In genomic region chr1:156897078-156897825, GRCh38 we compare ENCODE assay signal across 10 cellular contexts. TPM values are rescaled to one million over a fixed set of nuclear protein-coding genes. Genes with fewer than 3 reads are reported as not detected.
DNase-seq lines count a peak whose midpoint lies in the region; ATAC-seq and TF ChIP-seq lines count a peak whose summit lies in the region.
"Had no signal": no experiment of that assay in that cellular context is flagged by ENCODE, and none has a peak within 500 bp of the region (broad histone marks: within the 10 kb centered on the region; RNA-seq: fewer than 3 reads in every experiment).

No MANE protein-coding gene starts in this region.

- POLR2A ChIA-PET in activated CD4-positive, alpha-beta memory T cell treated with anti-CD3 and anti-CD28 coated beads for 36 hours (lab: Charles Lee) = no interaction called here

- no peak overlapping the region for H3K27ac Mint-ChIP-seq in glutamatergic neuron (ENCODE audit: unreplicated experiment)
- no peak overlapping the region for H3K27ac Mint-ChIP-seq in activated CD4-positive, alpha-beta memory T cell treated with anti-CD3 and anti-CD28 coated beads for 36 hours
- H3K27ac Mint-ChIP-seq: naive B cell had no signal

- TF ChIP-seq CTCF in HFF-Myc (IDR thresholded peaks at IDR 0.05; ENCODE audit: low read depth, low read length, missing control alignments) (no peak), adrenal gland (IDR thresholded peaks at IDR 0.05) (no peak), hepatocyte (IDR thresholded peaks at IDR 0.05; ENCODE audit: poor library complexity) (no peak), glutamatergic neuron (IDR thresholded peaks at IDR 0.05; ENCODE audit: partially characterized antibody, unreplicated experiment) (no peak)

- H3K9me3 Mint-ChIP-seq in glutamatergic neuron (ENCODE audit: unreplicated experiment) = peaks cover 3% of the 10 kb centered on the region
- H3K9me3 Mint-ChIP-seq in activated CD4-positive, alpha-beta memory T cell treated with anti-CD3 and anti-CD28 coated beads for 36 hours = no peaks in the 10 kb centered on the region
- H3K9me3 Mint-ChIP-seq: naive B cell had no signal

- no peak overlapping the region for H2AFZ ChIP-seq in hepatocyte

- no peak overlapping the region for H3K4me3 Mint-ChIP-seq in glutamatergic neuron (ENCODE audit: unreplicated experiment)
- H3K4me3 Mint-ChIP-seq in activated CD4-positive, alpha-beta memory T cell treated with anti-CD3 and anti-CD28 coated beads for 36 hours = no peak overlapping the region
- H3K4me3 Mint-ChIP-seq: naive B cell had no signal

- H3K9me3 ChIP-seq in adrenal gland (replicated peaks in 1 of 3) (no peaks in the 10 kb centered on the region), hepatocyte (ENCODE audit: low read depth) (no peaks in the 10 kb centered on the region)

- no peak for DNase-seq in HFF-Myc (ENCODE audit: extremely low read depth, low read depth)
- DNase-seq in adrenal gland = no peak
- no peak for DNase-seq in hepatocyte (ENCODE audit: low spot score)
- no peak for DNase-seq in glutamatergic neuron
- DNase-seq in posterior vena cava (ENCODE audit: low spot score) = no peak
- DNase-seq in activated CD4-positive, alpha-beta memory T cell treated with anti-CD3 and anti-CD28 coated beads for 36 hours = no peak
- DNase-seq: naive B cell, NCI-H1417 treated with DMSO at 0.1 percent for 48 hours had no signal

- CTCF ChIA-PET in activated CD4-positive, alpha-beta memory T cell treated with anti-CD3 and anti-CD28 coated beads for 36 hours (lab: Charles Lee) = interaction anchor here (0.8 to 1.9 kb wide), 4 partner anchors 8 to 31 kb away, joined by 3 to 9 read pairs (median 3); no protein-coding TSS in a partner anchor

- H3K4me3 ChIP-seq in HFF-Myc (replicated peaks; ENCODE audit: low read depth, low read length) (peak overlapping the region; percentile 17), adrenal gland (no peak overlapping the region), hepatocyte (no peak overlapping the region)

- intact Hi-C loops in adrenal gland (cut with DNase I) = no loop called here
- intact Hi-C loops in posterior vena cava (cut with DNase I) = no loop called here
- intact Hi-C loops in activated CD4-positive, alpha-beta memory T cell treated with anti-CD3 and anti-CD28 coated beads for 36 hours (cut with micrococcal nuclease) = loop anchor here (10.0 kb wide), 1 partner anchor 212 kb away; no protein-coding TSS in a partner anchor

- H3K9me2 ChIP-seq in hepatocyte (replicated peaks; ENCODE audit: insufficient read depth) = no peaks in the 10 kb centered on the region

- no peaks in the 10 kb centered on the region for H3K36me3 Mint-ChIP-seq in glutamatergic neuron (ENCODE audit: unreplicated experiment)
- no peaks in the 10 kb centered on the region for H3K36me3 Mint-ChIP-seq in activated CD4-positive, alpha-beta memory T cell treated with anti-CD3 and anti-CD28 coated beads for 36 hours
- H3K36me3 Mint-ChIP-seq: naive B cell had no signal

- H4K20me1 ChIP-seq in hepatocyte (ENCODE audit: insufficient read depth, poor library complexity, severe bottlenecking) = no peaks in the 10 kb centered on the region

- TF ChIP-seq POLR2A in adrenal gland (IDR thresholded peaks at IDR 0.05) = no peak

- H3K4me2 ChIP-seq in hepatocyte = no peak overlapping the region

- peaks cover 6% of the 10 kb centered on the region for H3K4me1 Mint-ChIP-seq in glutamatergic neuron (ENCODE audit: low read depth, unreplicated experiment)
- H3K4me1 Mint-ChIP-seq in activated CD4-positive, alpha-beta memory T cell treated with anti-CD3 and anti-CD28 coated beads for 36 hours (ENCODE audit: low read depth) = peaks cover 6% of the 10 kb centered on the region

- no peak for ATAC-seq in HG03135 (IDR thresholded peaks at IDR 0.05; ENCODE audit: unreplicated experiment)

- 69 to 71% (median 71%) methylated on average over 9 to 14 of the region's 14 CpGs for WGBS in adrenal gland, 4 donors
- WGBS in hepatocyte (ENCODE audit: low lambda C conversion rate, missing lambda C conversion rate) = 79% methylated on average over 14 of the region's 14 CpGs

- no peaks in the 10 kb centered on the region for H3K36me3 ChIP-seq in adrenal gland (replicated peaks in 1 of 2)
- no peaks in the 10 kb centered on the region for H3K36me3 ChIP-seq in hepatocyte (replicated peaks; ENCODE audit: insufficient read depth, low read depth)

- H3K27me3 ChIP-seq in adrenal gland = peaks cover 8% of the 10 kb centered on the region
- H3K27me3 ChIP-seq in hepatocyte = peaks cover 19% of the 10 kb centered on the region

- H3K27ac ChIP-seq in adrenal gland (peak overlapping the region in 4 of 5 donors; percentile 24 to 90 (median 69)), hepatocyte (peak overlapping the region; percentile 60), temporal lobe (ENCODE audit: low read depth, low read length) (peak overlapping the region; percentile 56)

- H3K4me1 ChIP-seq in adrenal gland (replicated peaks in 1 of 2) (peaks cover 0 to 28% of the 10 kb centered on the region in 2 donors), hepatocyte (ENCODE audit: insufficient read depth) (peaks cover 5% of the 10 kb centered on the region)

- peaks cover 21% of the 10 kb centered on the region for H3K27me3 Mint-ChIP-seq in glutamatergic neuron (ENCODE audit: unreplicated experiment)
- peaks cover 41% of the 10 kb centered on the region for H3K27me3 Mint-ChIP-seq in activated CD4-positive, alpha-beta memory T cell treated with anti-CD3 and anti-CD28 coated beads for 36 hours

- no peaks in the 10 kb centered on the region for H3K79me2 ChIP-seq in hepatocyte

RNA-seq across cellular contexts. Expression of gene PEAR1, which starts 3.7 kb away (rescaled TPM):
- total RNA-seq in adrenal gland = 10 to 100 TPM in 5 of 8 donors, 1 to 10 TPM in 3; 4.7 to 31.1 (median 12.8) TPM
- polyA plus RNA-seq in adrenal gland = 10 to 100 TPM in 1 of 3 donors, 1 to 10 TPM in 2; 4.2 to 15.1 (median 6.2) TPM
- 5.3 and 6.1 TPM in 2 replicates for total RNA-seq in hepatocyte
- polyA plus RNA-seq in hepatocyte = 6.3 and 7.3 TPM in 2 replicates
- total RNA-seq in temporal lobe = 0.98 TPM
- 1.2 TPM for total RNA-seq in glutamatergic neuron (ENCODE audit: unreplicated experiment)
- 10 to 100 TPM; 14.5 to 14.6 TPM for total RNA-seq in posterior vena cava
- total RNA-seq in activated CD4-positive, alpha-beta memory T cell treated with anti-CD3 and anti-CD28 coated beads for 36 hours = not detected

RNA-seq across cellular contexts. Expression of gene LRRC71, which starts 23.2 kb away (rescaled TPM):
- under 1 TPM in 4 of 8 donors, not detected in 4; 0.11 to 0.39 (median 0.23) TPM for total RNA-seq in adrenal gland
- polyA plus RNA-seq in adrenal gland = 1 to 10 TPM in 2 of 3 donors, under 1 TPM in 1; 0.20 to 4.6 (median 1.2) TPM
- not detected in 2 replicates for total RNA-seq in hepatocyte
- not detected in 2 replicates for polyA plus RNA-seq in hepatocyte
- 0.25 TPM for total RNA-seq in temporal lobe
- not detected for total RNA-seq in glutamatergic neuron (ENCODE audit: unreplicated experiment)
- not detected for total RNA-seq in posterior vena cava
- not detected for total RNA-seq in activated CD4-positive, alpha-beta memory T cell treated with anti-CD3 and anti-CD28 coated beads for 36 hours

RNA-seq across cellular contexts. Expression of gene NTRK1, which starts 36.6 kb away (rescaled TPM):
- 10 to 100 TPM in 1 of 8 donors, 1 to 10 TPM in 2, under 1 TPM in 4, not detected in 1; 0.26 to 11.2 (median 0.78) TPM for total RNA-seq in adrenal gland
- 10 to 100 TPM in 2 of 3 donors, 1 to 10 TPM in 1; 1.1 to 22.6 (median 13.6) TPM for polyA plus RNA-seq in adrenal gland
- total RNA-seq in hepatocyte = 0.13 TPM in 1 of 2 replicates, not detected in the other
- not detected in 2 replicates for polyA plus RNA-seq in hepatocyte
- 0.25 TPM for total RNA-seq in temporal lobe
- 296 TPM for total RNA-seq in glutamatergic neuron (ENCODE audit: unreplicated experiment)
- 1 to 10 TPM; 3.5 to 3.9 TPM for total RNA-seq in posterior vena cava
- total RNA-seq in activated CD4-positive, alpha-beta memory T cell treated with anti-CD3 and anti-CD28 coated beads for 36 hours = 1 to 10 TPM; 6.4 to 6.7 TPM

RNA-seq across cellular contexts. Expression of gene INSRR, which starts 38.3 kb away (rescaled TPM):
- total RNA-seq in adrenal gland = 1 to 10 TPM in 1 of 8 donors, under 1 TPM in 5, not detected in 2; 0.04 to 1.3 (median 0.25) TPM
- 1 to 10 TPM in 2 of 3 donors, under 1 TPM in 1; 0.22 to 8.7 (median 1.5) TPM for polyA plus RNA-seq in adrenal gland
- total RNA-seq in hepatocyte = not detected in 2 replicates
- not detected in 2 replicates for polyA plus RNA-seq in hepatocyte
- 0.25 TPM for total RNA-seq in temporal lobe
- 6.9 TPM for total RNA-seq in glutamatergic neuron (ENCODE audit: unreplicated experiment)
- total RNA-seq in posterior vena cava = under 1 TPM; 0.19 to 0.23 TPM
- total RNA-seq in activated CD4-positive, alpha-beta memory T cell treated with anti-CD3 and anti-CD28 coated beads for 36 hours = under 1 TPM; 0.05 to 0.14 TPM

Comparison
In these comparisons a context has a peak if more than half of its experiments do, and no peak if none do; other contexts are left out.
1. RNA of gene NTRK1, which starts 36.6 kb away (total RNA-seq): 296 TPM in glutamatergic neuron (single experiment); 6.4 to 6.7 TPM in activated CD4-positive, alpha-beta memory T cell treated with anti-CD3 and anti-CD28 coated beads for 36 hours, 3.5 to 3.9 TPM in posterior vena cava, 0.26 to 11.2 TPM in adrenal gland, 0.25 TPM in temporal lobe (single experiment) and 0.13 TPM in hepatocyte; every median in the first group is over 10 times any median in the second.
2. Peak in every context shown above with its lines, with median percentiles within 50 percentile points of each other: H3K27ac ChIP-seq.